ENCODE assay signal across 8 cellular contexts in the genomic region with DNA sequence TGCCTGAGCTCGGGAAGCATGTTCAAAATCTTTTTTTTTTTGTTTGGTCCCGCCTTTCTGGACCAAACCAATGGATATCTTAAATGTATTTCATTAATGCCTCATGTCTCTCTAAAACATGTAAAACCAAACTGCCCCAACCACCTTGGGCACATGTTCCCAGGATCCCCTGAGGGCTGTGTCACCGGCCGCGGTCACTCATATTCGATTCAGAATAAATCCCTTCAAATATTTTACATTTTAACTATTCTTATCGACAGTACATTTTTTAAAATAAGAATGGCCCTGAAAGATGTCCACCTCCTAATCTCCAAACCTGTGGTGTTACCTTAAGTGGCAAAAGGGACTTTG. TPM values are rescaled to one million over a fixed set of nuclear protein-coding genes. Genes with fewer than 3 reads are reported as not detected.
DNase-seq lines count a peak whose midpoint lies in the region; ATAC-seq and TF ChIP-seq lines count a peak whose summit lies in the region.
"Had no signal": no experiment of that assay in that cellular context is flagged by ENCODE, and none has a peak within 500 bp of the region (broad histone marks: within the 10 kb centered on the region; RNA-seq: fewer than 3 reads in every experiment).

No MANE protein-coding gene starts in this region.

- peak overlapping the region; percentile 100 for H3K27ac ChIP-seq in lower lobe of right lung

- CTCF ChIA-PET in T-cell (lab: Charles Lee), result no interaction called here

- no peaks in the 10 kb centered on the region for H3K4me1 ChIP-seq in BE2C
- H3K4me1 ChIP-seq in lower lobe of right lung, result peaks cover 53% of the 10 kb centered on the region

- peaks cover 3% of the 10 kb centered on the region for H3K36me3 Mint-ChIP-seq in T-cell

- DNase-seq in BE2C, result no peak
- no peak for DNase-seq in T-cell
- no peak for DNase-seq in lower lobe of right lung
- DNase-seq in AG20443 (ENCODE audit: low spot score), result no peak
- no peak for DNase-seq in AG08396 (ENCODE audit: low spot score)
- DNase-seq: activated CD8-positive, alpha-beta memory T cell treated with anti-CD3 and anti-CD28 coated beads for 24 hours had no signal

- peaks cover 11 to 41% (median 31%) of the 10 kb centered on the region in 3 donors for H3K4me1 Mint-ChIP-seq in T-cell

- H3K9me3 Mint-ChIP-seq in T-cell, result no peaks in the 10 kb centered on the region

- H3K27me3 Mint-ChIP-seq in T-cell, result no peaks in the 10 kb centered on the region

- intact Hi-C loops in lower lobe of right lung (cut with DNase I), result no loop called here

- H3K4me3 ChIP-seq in BE2C (ENCODE audit: low read depth, low read length) (peak overlapping the region; percentile 44), lower lobe of right lung (peak overlapping the region; percentile 82)

- TF ChIP-seq CTCF in BE2C (IDR thresholded peaks at IDR 0.05; ENCODE audit: low read depth, low read length) (no peak), lower lobe of right lung (IDR thresholded peaks at IDR 0.05) (no peak)

- H3K9me3 ChIP-seq in BE2C (no peaks in the 10 kb centered on the region), lower lobe of right lung (no peaks in the 10 kb centered on the region)

- ATAC-seq in T-cell (replicated peaks in 1 of 4) (no peak), lower lobe of right lung (no peak), HG02763 (IDR thresholded peaks at IDR 0.05; ENCODE audit: unreplicated experiment) (no peak)

- H3K4me3 Mint-ChIP-seq in T-cell, result peak overlapping the region; percentile 62 to 96 (median 94)

- H3K27ac Mint-ChIP-seq in T-cell, result peak overlapping the region in 1 of 2 donors; percentile 44

- POLR2A ChIA-PET in T-cell (lab: Charles Lee), result no interaction called here

- H3K27me3 ChIP-seq in BE2C (no peaks in the 10 kb centered on the region), lower lobe of right lung (ENCODE audit: low read depth) (no peaks in the 10 kb centered on the region)

- H3K36me3 ChIP-seq in BE2C, result peaks cover under 1% of the 10 kb centered on the region; the same call in 1 of the 2 replicates
- peaks cover 34% of the 10 kb centered on the region for H3K36me3 ChIP-seq in lower lobe of right lung

RNA-seq across cellular contexts. Expression of a gene that starts 2.1 kb away (rescaled TPM):
- polyA plus RNA-seq in BE2C (2012; ENCODE audit: insufficient read depth, insufficient read length, low read depth), result 200 TPM
- total RNA-seq in T-cell (100 to 1,000 TPM; 126 to 141 (median 131) TPM), lower lobe of right lung (237 TPM)

RNA-seq across cellular contexts. Expression of a gene that starts 30.4 kb away (rescaled TPM):
- 195 TPM for polyA plus RNA-seq in BE2C (2012; ENCODE audit: insufficient read depth, insufficient read length, low read depth)
- total RNA-seq in T-cell (10 to 100 TPM; 27.6 to 53.4 (median 47.6) TPM), lower lobe of right lung (36.3 TPM)

RNA-seq across cellular contexts. Expression of a gene that starts 32.4 kb away (rescaled TPM):
- 0.42 TPM for polyA plus RNA-seq in BE2C (2012; ENCODE audit: insufficient read depth, insufficient read length, low read depth)
- total RNA-seq in T-cell (1 to 10 TPM; 3.4 to 6.1 (median 5.6) TPM), lower lobe of right lung (7.6 TPM)
- total RNA-seq: HT1080 had no signal

RNA-seq across cellular contexts. Expression of a gene that starts 54.9 kb away (rescaled TPM):
- polyA plus RNA-seq in BE2C (2012; ENCODE audit: insufficient read depth, insufficient read length, low read depth), result 22.9 TPM
- 10 to 100 TPM; 22.4 to 33.5 (median 28.7) TPM for total RNA-seq in T-cell
- 32.9 TPM for total RNA-seq in lower lobe of right lung

RNA-seq across cellular contexts. Expression of a gene that starts 55.6 kb away (rescaled TPM):
- polyA plus RNA-seq in BE2C (2012; ENCODE audit: insufficient read depth, insufficient read length, low read depth), result not detected
- total RNA-seq in T-cell (10 to 100 TPM in 1 of 5 donors, 1 to 10 TPM in 4; 5.1 to 13.4 (median 8.8) TPM), lower lobe of right lung (6.0 TPM)
